16 cellular contexts compared by ENCODE assay signal in genomic region chr7:101435461-101436225, GRCh38.
DNase-seq lines count a peak whose midpoint lies in the region; ATAC-seq and TF ChIP-seq lines count a peak whose summit lies in the region.
"Had no signal": no experiment of that assay in that cellular context is flagged by ENCODE, and none has a peak within 500 bp of the region (broad histone marks: within the 10 kb centered on the region; RNA-seq: fewer than 3 reads in every experiment).

No MANE protein-coding gene starts in this region.

- intact Hi-C loops in CD8-positive, alpha-beta T cell (cut with DNase I, micrococcal nuclease): no loop called here
- intact Hi-C loops in sigmoid colon (cut with DNase I): no loop called here

- CTCF ChIA-PET in WTC11 (lab: Charles Lee): interaction anchor here (0.6 to 4.0 kb wide), 4 partner anchors 23 to 276 kb away, joined by 3 to 37 read pairs (median 4); partner anchors contain the start of gene IFT22
- CTCF ChIA-PET in CD8-positive, alpha-beta T cell (lab: Charles Lee): no interaction called here

- H3K27ac ChIP-seq in GM23338 (ENCODE audit: low read depth) (no peak overlapping the region), neuronal stem cell (replicated peaks; ENCODE audit: low read length) (no peak overlapping the region), sigmoid colon (no peak overlapping the region)
- H3K27ac ChIP-seq in CD8-positive, alpha-beta T cell (ENCODE audit: low read depth, low read length): no peak overlapping the region
- H3K27ac ChIP-seq: KMS-11, SJCRH30 had no signal

- ATAC-seq in GM23338 (peak; percentile 52), WTC11 (peak; percentile 23)
- ATAC-seq in CD8-positive, alpha-beta T cell: no peak
- ATAC-seq: PC-3 had no signal

- H2BK5ac ChIP-seq in neuronal stem cell (ENCODE audit: low read length): no peak overlapping the region

- H3K36me3 ChIP-seq in GM23338 (ENCODE audit: insufficient read depth): no peaks in the 10 kb centered on the region
- peaks cover 0 to 2% of the 10 kb centered on the region in 2 donors for H3K36me3 ChIP-seq in neuronal stem cell (replicated peaks in 1 of 2; ENCODE audit: control insufficient read depth in 2 of 2, insufficient read depth in 2 of 2, low read length in 2 of 2)
- no peaks in the 10 kb centered on the region for H3K36me3 ChIP-seq in CD8-positive, alpha-beta T cell (ENCODE audit: insufficient read depth, low read length)
- H3K36me3 ChIP-seq in sigmoid colon: no peaks in the 10 kb centered on the region
- H3K36me3 ChIP-seq: SJCRH30 had no signal

- H3K9me3 Mint-ChIP-seq in GM23338: no peaks in the 10 kb centered on the region
- no peaks in the 10 kb centered on the region for H3K9me3 Mint-ChIP-seq in WTC11
- H3K9me3 Mint-ChIP-seq in CD8-positive, alpha-beta T cell: no peaks in the 10 kb centered on the region
- H3K9me3 Mint-ChIP-seq: CD14-positive monocyte had no signal

- no peak overlapping the region for H2BK120ac ChIP-seq in neuronal stem cell (ENCODE audit: low read depth, low read length)

- H3K9me2 ChIP-seq in GM23338 (ENCODE audit: insufficient read depth): no peaks in the 10 kb centered on the region

- H4K8ac ChIP-seq in neuronal stem cell (ENCODE audit: low read depth, low read length): no peak overlapping the region

- H3K27me3 Mint-ChIP-seq in GM23338 (ENCODE audit: insufficient read depth, low read depth, poor library complexity) (peaks cover 12% of the 10 kb centered on the region), WTC11 (ENCODE audit: low read depth) (no peaks in the 10 kb centered on the region)
- H3K27me3 Mint-ChIP-seq in CD8-positive, alpha-beta T cell (ENCODE audit: low read depth): peaks cover 24% of the 10 kb centered on the region

- DNase-seq in GM23338 (ENCODE audit: low spot score) (peak; percentile 41), WTC11 (ENCODE audit: low spot score) (peak; percentile 55), left kidney (ENCODE audit: low read depth, low spot score) (peak; percentile 52), neuronal stem cell (ENCODE audit: low spot score) (no peak), sigmoid colon (no peak), NCI-H1092 treated with DMSO at 0.1 percent for 48 hours (lab: John Stamatoyannopoulos, UW) (no peak)
- DNase-seq in CD8-positive, alpha-beta T cell: no peak
- no peak for DNase-seq in activated effector memory CD4-positive, alpha-beta T cell treated with anti-CD3 and anti-CD28 coated beads, Interleukin-2, amount 50 U/mL, for 16 hours
- DNase-seq: Caco-2, DMS153, NCI-H1436 treated with DMSO at 0.1 percent for 48 hours, NCI-H2029 treated with DMSO at 0.1 percent for 48 hours, PC-3, SJCRH30 had no signal

- H3K4me3 Mint-ChIP-seq in GM23338 (no peak overlapping the region; the same call in 2 of the 3 replicates), WTC11 (no peak overlapping the region)
- no peak overlapping the region for H3K4me3 Mint-ChIP-seq in CD8-positive, alpha-beta T cell
- H3K4me3 Mint-ChIP-seq: CD14-positive monocyte had no signal

- H3K9me3 ChIP-seq in neuronal stem cell (replicated peaks in 1 of 2; ENCODE audit: control insufficient read depth in 2 of 2, insufficient read depth in 1 of 2, low read depth in 1 of 2, low read length in 2 of 2) (no peaks in the 10 kb centered on the region), sigmoid colon (no peaks in the 10 kb centered on the region)
- no peaks in the 10 kb centered on the region for H3K9me3 ChIP-seq in CD8-positive, alpha-beta T cell (ENCODE audit: low read length)
- H3K9me3 ChIP-seq: Caco-2, SJCRH30 had no signal

- H3K36me3 Mint-ChIP-seq in GM23338 (ENCODE audit: low read depth) (no peaks in the 10 kb centered on the region), WTC11 (no peaks in the 10 kb centered on the region)
- H3K36me3 Mint-ChIP-seq in CD8-positive, alpha-beta T cell: no peaks in the 10 kb centered on the region
- H3K36me3 Mint-ChIP-seq: CD14-positive monocyte had no signal

- H4K91ac ChIP-seq in neuronal stem cell (ENCODE audit: low read depth, low read length, poor library complexity): no peak overlapping the region

- no CpG with 5 or more reads among the region's 23 CpGs for WGBS in neuronal stem cell (ENCODE audit: extremely low coverage in 2 of 2, insufficient read length in 2 of 2, insufficient replicate concordance in 1 of 2), 2 donors
- 61 to 64% methylated on average over 23 of the region's 23 CpGs for WGBS in sigmoid colon, 2 donors

- H3K4me1 Mint-ChIP-seq in GM23338: peaks cover 24% of the 10 kb centered on the region
- peaks cover 26% of the 10 kb centered on the region for H3K4me1 Mint-ChIP-seq in WTC11
- H3K4me1 Mint-ChIP-seq in CD8-positive, alpha-beta T cell (ENCODE audit: low read depth): no peaks in the 10 kb centered on the region
- H3K4me1 Mint-ChIP-seq: CD14-positive monocyte had no signal

- H3K27me3 ChIP-seq in GM23338 (ENCODE audit: insufficient read depth): no peaks in the 10 kb centered on the region
- peaks cover 0 to 2% (median 0%) of the 10 kb centered on the region in 3 experiments for H3K27me3 ChIP-seq in neuronal stem cell (ENCODE audit: control insufficient read depth in 3 of 3, insufficient read depth in 3 of 3, low read depth in 1 of 3, low read length in 3 of 3)
- no peaks in the 10 kb centered on the region for H3K27me3 ChIP-seq in CD8-positive, alpha-beta T cell (ENCODE audit: insufficient read depth, low read length)
- peaks cover 0 to 48% (median 23%) of the 10 kb centered on the region in 3 donors for H3K27me3 ChIP-seq in sigmoid colon

- H2AFZ ChIP-seq in GM23338 (no peak overlapping the region), neuronal stem cell (ENCODE audit: low read length) (peak overlapping the region; percentile 24)

- peaks cover 2% of the 10 kb centered on the region for H3K79me1 ChIP-seq in neuronal stem cell (ENCODE audit: low read depth, low read length)

- H3K4me2 ChIP-seq in GM23338: no peak overlapping the region
- no peak overlapping the region for H3K4me2 ChIP-seq in neuronal stem cell (ENCODE audit: insufficient read depth, low read length, poor library complexity, severe bottlenecking)
- H3K4me2 ChIP-seq: KMS-11 had no signal

- H3K4me3 ChIP-seq in GM23338 (no peak overlapping the region), neuronal stem cell (ENCODE audit: low read length in 2 of 2) (no peak overlapping the region), sigmoid colon (no peak overlapping the region)
- no peak overlapping the region for H3K4me3 ChIP-seq in CD8-positive, alpha-beta T cell (ENCODE audit: low read depth, low read length)
- H3K4me3 ChIP-seq: SJCRH30 had no signal

- TF ChIP-seq CTCF in GM23338 (conservative IDR thresholded peaks at IDR 0.05; ENCODE audit: low read depth in 2 of 2): peak; percentile 38 to 53; a peak in 3 of 4 replicates
- no peak for TF ChIP-seq CTCF in WTC11 (IDR thresholded peaks at IDR 0.05)
- TF ChIP-seq CTCF in CD8-positive, alpha-beta T cell (IDR thresholded peaks at IDR 0.05): no peak
- no peak for TF ChIP-seq CTCF in sigmoid colon (IDR thresholded peaks at IDR 0.05)

- peak overlapping the region; percentile 24 for H3K9ac ChIP-seq in neuronal stem cell (ENCODE audit: low read depth, low read length, poor library complexity)
- H3K9ac ChIP-seq: KMS-11 had no signal

- H4K20me1 ChIP-seq in GM23338 (replicated peaks; ENCODE audit: insufficient read depth): peaks cover 4% of the 10 kb centered on the region; the same call in 1 of the 2 replicates

- peak overlapping the region; percentile 66 for H2AK5ac ChIP-seq in neuronal stem cell (ENCODE audit: low read depth, low read length)

- H3K23ac ChIP-seq in neuronal stem cell (ENCODE audit: low read depth, low read length, poor library complexity): no peak overlapping the region

- no peak for TF ChIP-seq EP300 in sigmoid colon (IDR thresholded peaks at IDR 0.05)

- H3F3A ChIP-seq in GM23338 (replicated peaks; ENCODE audit: low read depth): 0 out of 2 replicates have a peak, but pooled peaks cover 3% of the 10 kb centered on the region

- peak overlapping the region; percentile 74 for H3K18ac ChIP-seq in neuronal stem cell (ENCODE audit: low read length)

- POLR2A ChIA-PET in WTC11 (lab: Charles Lee): no interaction called here
- POLR2A ChIA-PET in CD8-positive, alpha-beta T cell (lab: Charles Lee): no interaction called here

- no peak overlapping the region for H2BK12ac ChIP-seq in neuronal stem cell (ENCODE audit: low read length)

- H2BK15ac ChIP-seq in neuronal stem cell (ENCODE audit: low read length): no peak overlapping the region

- no peak for TF ChIP-seq POLR2A in sigmoid colon (IDR thresholded peaks at IDR 0.05)

- H3K4me1 ChIP-seq in GM23338 (ENCODE audit: insufficient read depth) (peaks cover 13% of the 10 kb centered on the region; the same call in 1 of the 2 replicates), neuronal stem cell (ENCODE audit: control insufficient read depth in 2 of 2, insufficient read depth in 1 of 2, low read depth in 1 of 2, low read length in 2 of 2) (peaks cover 0 to 4% of the 10 kb centered on the region in 2 donors), sigmoid colon (no peaks in the 10 kb centered on the region)
- no peaks in the 10 kb centered on the region for H3K4me1 ChIP-seq in CD8-positive, alpha-beta T cell (ENCODE audit: insufficient read depth, low read length)
- H3K4me1 ChIP-seq: SJCRH30 had no signal

- peaks cover 4% of the 10 kb centered on the region for H3K79me2 ChIP-seq in GM23338 (replicated peaks; ENCODE audit: insufficient read depth)

- H3K27ac Mint-ChIP-seq in GM23338 (peak overlapping the region; percentile 40; the same call in 1 of the 2 replicates), WTC11 (peak overlapping the region; percentile 53; the same call in 1 of the 2 replicates)
- H3K27ac Mint-ChIP-seq in CD8-positive, alpha-beta T cell: no peak overlapping the region
- H3K27ac Mint-ChIP-seq: CD14-positive monocyte had no signal

- no peak overlapping the region for H3K14ac ChIP-seq in neuronal stem cell (ENCODE audit: low read length)

- H3K4ac ChIP-seq in neuronal stem cell (ENCODE audit: low read length): no peak overlapping the region

TF ChIP-seq in GM23338, 12 proteins besides CTCF, POLR2A, EP300 and RAD21 (continues in another document):
- TF ChIP-seq NANOG (IDR thresholded peaks at IDR 0.05; ENCODE audit: borderline replicate concordance) (no peak), JUNB (IDR thresholded peaks at IDR 0.05; ENCODE audit: unreplicated experiment) (no peak)

TF ChIP-seq in WTC11, 78 proteins besides CTCF, POLR2A, EP300 and RAD21 (continues in another document):
- TF ChIP-seq MLX (CRISPR knock-in tag; IDR thresholded peaks at IDR 0.05) (no peak), ZNF423 (CRISPR knock-in tag; IDR thresholded peaks at IDR 0.05) (no peak), CREM (CRISPR knock-in tag; IDR thresholded peaks at IDR 0.05) (no peak)

Comparison
In these comparisons a context has a peak if more than half of its experiments do, and no peak if none do; other contexts are left out.
1. DNase-seq: peak in GM23338 (single experiment), WTC11 (single experiment) and left kidney (single experiment); none in neuronal stem cell (single experiment), CD8-positive, alpha-beta T cell (0 of 7), activated effector memory CD4-positive, alpha-beta T cell treated with anti-CD3 and anti-CD28 coated beads, Interleukin-2, amount 50 U/mL, for 16 hours (single experiment), sigmoid colon (single experiment) and NCI-H1092 treated with DMSO at 0.1 percent for 48 hours (single experiment).
2. CTCF ChIP-seq: peak in GM23338 (2 of 2); none in WTC11 (single experiment), CD8-positive, alpha-beta T cell (single experiment) and sigmoid colon (0 of 4).